Comparison of ENCODE assay signal across 10 cellular contexts in genomic region chr12:13195244-13195643, GRCh38. TPM values are rescaled to one million over a fixed set of nuclear protein-coding genes. Genes with fewer than 3 reads are reported as not detected.
A peak's percentile ranks its signal among the peaks of the same experiment; 100 is the strongest.
DNase-seq lines count a peak whose midpoint lies in the region; ATAC-seq and TF ChIP-seq lines count a peak whose summit lies in the region.
"Had no signal": no experiment of that assay in that cellular context is flagged by ENCODE, and none has a peak within 500 bp of the region (broad histone marks: within the 10 kb centered on the region; RNA-seq: fewer than 3 reads in every experiment).

No MANE protein-coding gene starts in this region.

- H3K27me3 Mint-ChIP-seq in activated naive CD4-positive, alpha-beta T cell treated with anti-CD3 and anti-CD28 coated beads, Interleukin-2, amount 10 ng/mL, durations not matched to agents 7 days and 5 days = peaks cover 70% of the 10 kb centered on the region

- H3K27ac Mint-ChIP-seq in activated naive CD4-positive, alpha-beta T cell treated with anti-CD3 and anti-CD28 coated beads, Interleukin-2, amount 10 ng/mL, durations not matched to agents 7 days and 5 days = peak overlapping the region; percentile 79

- CTCF ChIA-PET in activated naive CD4-positive, alpha-beta T cell treated with anti-CD3 and anti-CD28 coated beads, Interleukin-2, amount 10 ng/mL, durations not matched to agents 7 days and 5 days (lab: Charles Lee) = interaction anchor here (0.6 to 1.4 kb wide), 3 partner anchors 17 to 406 kb away, joined by 3 to 7 read pairs (median 3); no protein-coding TSS in a partner anchor

- no peaks in the 10 kb centered on the region for H3K9me3 Mint-ChIP-seq in activated naive CD4-positive, alpha-beta T cell treated with anti-CD3 and anti-CD28 coated beads, Interleukin-2, amount 10 ng/mL, durations not matched to agents 7 days and 5 days

- no peak for TF ChIP-seq CTCF in thyroid gland (IDR thresholded peaks at IDR 0.05)

- H3K36me3 Mint-ChIP-seq in activated naive CD4-positive, alpha-beta T cell treated with anti-CD3 and anti-CD28 coated beads, Interleukin-2, amount 10 ng/mL, durations not matched to agents 7 days and 5 days = no peaks in the 10 kb centered on the region

- WGBS in thyroid gland, 2 donors = 74 to 86% methylated on average over 4 of the region's 4 CpGs

- H3K9me3 ChIP-seq in thyroid gland = no peaks in the 10 kb centered on the region

- intact Hi-C loops in thyroid gland (cut with DNase I) = no loop called here

- H3K4me3 Mint-ChIP-seq in activated naive CD4-positive, alpha-beta T cell treated with anti-CD3 and anti-CD28 coated beads, Interleukin-2, amount 10 ng/mL, durations not matched to agents 7 days and 5 days = no peak overlapping the region

- peak overlapping the region; percentile 90 to 95 (median 91) for H3K27ac ChIP-seq in thyroid gland

- no peaks in the 10 kb centered on the region for H3K36me3 ChIP-seq in thyroid gland

- DNase-seq in activated naive CD4-positive, alpha-beta T cell treated with anti-CD3 and anti-CD28 coated beads, Interleukin-2, amount 10 ng/mL, durations not matched to agents 7 days and 5 days = no peak
- no peak for DNase-seq in activated naive CD4-positive, alpha-beta T cell treated with Interleukin-2 at 50 U/mL for 16 hours
- DNase-seq in astrocyte of the hippocampus (ENCODE audit: low read depth, low spot score) (peak; percentile 46), kidney tubule cell (ENCODE audit: low spot score) (peak; percentile 72), thyroid gland (no peak), NCI-H2196 treated with DMSO at 0.1 percent for 48 hours (lab: John Stamatoyannopoulos, UW; ENCODE audit: unreplicated experiment) (no peak)
- DNase-seq: NCI-H1092, NCI-H524 had no signal

- H3K27me3 ChIP-seq in thyroid gland = no peaks in the 10 kb centered on the region

- ATAC-seq in HG02970 (IDR thresholded peaks at IDR 0.05; ENCODE audit: low FRiP score, unreplicated experiment) (no peak), GM21619 (IDR thresholded peaks at IDR 0.05; ENCODE audit: unreplicated experiment) (no peak)

- TF ChIP-seq POLR2A in thyroid gland (IDR thresholded peaks at IDR 0.05) = no peak

- H3K4me3 ChIP-seq in thyroid gland (replicated peaks in 1 of 3) = no peak overlapping the region

- H3K4me1 ChIP-seq in thyroid gland = peaks cover 49 to 51% of the 10 kb centered on the region in 2 donors

- peaks cover 60% of the 10 kb centered on the region for H3K4me1 Mint-ChIP-seq in activated naive CD4-positive, alpha-beta T cell treated with anti-CD3 and anti-CD28 coated beads, Interleukin-2, amount 10 ng/mL, durations not matched to agents 7 days and 5 days

RNA-seq across cellular contexts. Expression of gene EMP1, which starts 1.3 kb away (rescaled TPM):
- 100 to 1,000 TPM; 459 to 634 (median 503) TPM for total RNA-seq in thyroid gland

Comparison
In these comparisons a context has a peak if more than half of its experiments do, and no peak if none do; other contexts are left out.
1. DNase-seq: peak in astrocyte of the hippocampus (single experiment) and kidney tubule cell (single experiment); none in activated naive CD4-positive, alpha-beta T cell treated with anti-CD3 and anti-CD28 coated beads, Interleukin-2, amount 10 ng/mL, durations not matched to agents 7 days and 5 days (single experiment), activated naive CD4-positive, alpha-beta T cell treated with Interleukin-2 at 50 U/mL for 16 hours (single experiment), thyroid gland (0 of 2) and NCI-H2196 treated with DMSO at 0.1 percent for 48 hours (single experiment).